Comparison of ENCODE assay signal across 13 cellular contexts in genomic region chr9:125141751-125142150, GRCh38. TPM values are rescaled to one million over a fixed set of nuclear protein-coding genes. Genes with fewer than 3 reads are reported as not detected.
DNase-seq lines count a peak whose midpoint lies in the region; FAIRE-seq and TF ChIP-seq lines count a peak whose summit lies in the region.
"Had no signal": no experiment of that assay in that cellular context is flagged by ENCODE, and none has a peak within 500 bp of the region (broad histone marks: within the 10 kb centered on the region; RNA-seq: fewer than 3 reads in every experiment).

No MANE protein-coding gene starts in this region.

- dilution Hi-C loops in endothelial cell of umbilical vein (cut with MboI; ENCODE audit: extremely low pct_ligation_motif_present, low sequenced_read_pairs): no loop called here

- POLR2A ChIA-PET in MCF 10A (lab: Yijun Ruan, JAX): interaction anchor here (0.6 to 1.6 kb wide), 5 partner anchors 15 to 225 kb away, joined by 3 to 6 read pairs (median 4); no protein-coding TSS in a partner anchor
- POLR2A ChIA-PET in PC-9 (lab: Charles Lee; ENCODE audit: unreplicated experiment): no interaction called here
- POLR2A ChIA-PET in endothelial cell of umbilical vein (lab: Charles Lee): interaction anchor here (0.7 kb wide), 1 partner anchor 365 kb away, joined by 5 read pairs; the partner anchor contains the start of gene OLFML2A

- CTCF ChIA-PET in MCF 10A (lab: Yijun Ruan, JAX): interaction anchor here (0.7 to 1.0 kb wide), 3 partner anchors 10 to 532 kb away, joined by 3 read pairs; no protein-coding TSS in a partner anchor
- CTCF ChIA-PET in PC-9 (lab: Charles Lee): interaction anchor here (0.6 kb wide), 2 partner anchors 57 to 166 kb away, joined by 3 read pairs; no protein-coding TSS in a partner anchor
- CTCF ChIA-PET in endothelial cell of umbilical vein (lab: Charles Lee): interaction anchor here (0.7 to 2.1 kb wide), 4 partner anchors 14 to 301 kb away, joined by 3 to 6 read pairs (median 4); no protein-coding TSS in a partner anchor

- H2AFZ ChIP-seq in PC-9: no peak overlapping the region
- H2AFZ ChIP-seq in endothelial cell of umbilical vein (ENCODE audit: low read depth, low read length): no peak overlapping the region

- H3K36me3 Mint-ChIP-seq in MCF 10A (ENCODE audit: insufficient read depth, unreplicated experiment): peaks cover 25% of the 10 kb centered on the region
- peaks cover 15% of the 10 kb centered on the region for H3K36me3 Mint-ChIP-seq in type B pancreatic cell
- H3K36me3 Mint-ChIP-seq in chondrocyte (ENCODE audit: low read depth): peaks cover 2% of the 10 kb centered on the region

- no peak overlapping the region for H3K27ac Mint-ChIP-seq in MCF 10A (ENCODE audit: low read depth, unreplicated experiment)
- no peak overlapping the region for H3K27ac Mint-ChIP-seq in type B pancreatic cell
- no peak overlapping the region for H3K27ac Mint-ChIP-seq in chondrocyte (ENCODE audit: unreplicated experiment)

- TSS peak; percentile 11 for BruUV-seq in MCF 10A (replicated peaks; lab: Mats Ljungman, UMichigan)
- TSS peak; percentile 43 for BruUV-seq in PC-9 (replicated peaks; lab: Mats Ljungman, UMichigan)
- TSS peak; percentile 37 for BruUV-seq in endothelial cell of umbilical vein (replicated peaks; lab: Mats Ljungman, UMichigan)

- no peaks in the 10 kb centered on the region for H3K9me2 ChIP-seq in PC-9 (ENCODE audit: insufficient read depth)

- H3K4me1 ChIP-seq in breast epithelium (no peaks in the 10 kb centered on the region), PC-9 (replicated peaks; ENCODE audit: insufficient read depth) (peaks cover 5% of the 10 kb centered on the region; the same call in 1 of the 2 replicates), endothelial cell of umbilical vein (ENCODE audit: control insufficient read depth, extremely low read depth, insufficient read depth, low read length) (peaks cover 6% of the 10 kb centered on the region)

- H4K20me1 ChIP-seq in PC-9 (ENCODE audit: insufficient read depth) (no peaks in the 10 kb centered on the region), endothelial cell of umbilical vein (replicated peaks; ENCODE audit: control insufficient read depth, extremely low read depth, insufficient read depth, low read length) (no peaks in the 10 kb centered on the region)

- H3K4me3 ChIP-seq in breast epithelium (no peak overlapping the region), PC-9 (no peak overlapping the region), endothelial cell of umbilical vein (replicated peaks in 1 of 3; ENCODE audit: insufficient read depth in 1 of 3, low read depth in 1 of 3, low read length in 3 of 3) (no peak overlapping the region)

- peak overlapping the region; percentile 87; the same call in 1 of the 2 replicates for H3K4me2 ChIP-seq in PC-9
- no peak overlapping the region for H3K4me2 ChIP-seq in endothelial cell of umbilical vein (ENCODE audit: insufficient read depth, low read length)

- no peak for TF ChIP-seq CTCF in MCF 10A (IDR thresholded peaks at IDR 0.05; ENCODE audit: unreplicated experiment)
- no peak for TF ChIP-seq CTCF in breast epithelium (IDR thresholded peaks at IDR 0.05)
- no peak for TF ChIP-seq CTCF in PC-9 (conservative IDR thresholded peaks at IDR 0.05)
- TF ChIP-seq CTCF in endothelial cell of umbilical vein (IDR thresholded peaks at IDR 0.05; ENCODE audit: extremely low read depth in 1 of 2, insufficient read depth in 1 of 2, low read depth in 1 of 2, low read length in 2 of 2): no peak
- no peak for TF ChIP-seq CTCF in type B pancreatic cell (conservative IDR thresholded peaks at IDR 0.05)
- TF ChIP-seq CTCF in chondrocyte (IDR thresholded peaks at IDR 0.05): no peak

- intact Hi-C loops in MCF 10A (cut with micrococcal nuclease): loop anchor here (2.0 to 5.0 kb wide), 2 partner anchors 269 to 371 kb away; partner anchors contain the start of gene NR6A1
- intact Hi-C loops in breast epithelium (cut with DNase I; ENCODE audit: low total_unique reads): no loop called here
- intact Hi-C loops in PC-9 (cut with micrococcal nuclease; ENCODE audit: unreplicated experiment): loop anchor here (5.0 kb wide), 1 partner anchor 244 kb away; no protein-coding TSS in a partner anchor
- intact Hi-C loops in endothelial cell of umbilical vein (cut with micrococcal nuclease): loop anchor here (2.0 kb wide), 1 partner anchor 233 kb away; no protein-coding TSS in a partner anchor

- H3K27me3 ChIP-seq in breast epithelium: no peaks in the 10 kb centered on the region
- no peaks in the 10 kb centered on the region for H3K27me3 ChIP-seq in PC-9 (ENCODE audit: insufficient read depth, low read depth)
- no peaks in the 10 kb centered on the region for H3K27me3 ChIP-seq in endothelial cell of umbilical vein (ENCODE audit: control insufficient read depth in 2 of 2, insufficient read depth in 2 of 2, low read length in 2 of 2)

- H3K9me3 ChIP-seq in breast epithelium (no peaks in the 10 kb centered on the region), PC-9 (ENCODE audit: insufficient read depth, low read depth) (no peaks in the 10 kb centered on the region), endothelial cell of umbilical vein (replicated peaks; ENCODE audit: control insufficient read depth, insufficient read depth, low read length) (no peaks in the 10 kb centered on the region)

- H3K4me3 Mint-ChIP-seq in MCF 10A (ENCODE audit: unreplicated experiment) (peak overlapping the region; percentile 95), type B pancreatic cell (peak overlapping the region; percentile 97), chondrocyte (ENCODE audit: unreplicated experiment) (no peak overlapping the region)

- H3K79me2 ChIP-seq in PC-9 (ENCODE audit: low read depth): peaks cover 9% of the 10 kb centered on the region; the same call in 1 of the 2 replicates
- no peaks in the 10 kb centered on the region for H3K79me2 ChIP-seq in endothelial cell of umbilical vein (ENCODE audit: control insufficient read depth, insufficient read depth, low read length)

- H3K36me3 ChIP-seq in breast epithelium: no peaks in the 10 kb centered on the region
- no peaks in the 10 kb centered on the region for H3K36me3 ChIP-seq in PC-9 (ENCODE audit: low read depth)
- no peaks in the 10 kb centered on the region for H3K36me3 ChIP-seq in endothelial cell of umbilical vein (ENCODE audit: control insufficient read depth in 2 of 2, extremely low read depth in 1 of 2, insufficient read depth in 2 of 2, low read length in 2 of 2)

- H3K27me3 Mint-ChIP-seq in MCF 10A (ENCODE audit: insufficient read depth, unreplicated experiment) (no peaks in the 10 kb centered on the region), type B pancreatic cell (no peaks in the 10 kb centered on the region), chondrocyte (ENCODE audit: low read depth) (no peaks in the 10 kb centered on the region)

- FAIRE-seq in endothelial cell of umbilical vein (lab: Jason Lieb, UNC): no peak

- H3K9me3 Mint-ChIP-seq in MCF 10A (ENCODE audit: unreplicated experiment) (no peaks in the 10 kb centered on the region), type B pancreatic cell (no peaks in the 10 kb centered on the region), chondrocyte (ENCODE audit: low read depth) (no peaks in the 10 kb centered on the region)

- H3K27ac ChIP-seq in breast epithelium: no peak overlapping the region
- no peak overlapping the region for H3K27ac ChIP-seq in PC-9
- H3K27ac ChIP-seq in endothelial cell of umbilical vein (ENCODE audit: insufficient read depth, low read depth, low read length): no peak overlapping the region

- H3K4me1 Mint-ChIP-seq in MCF 10A (ENCODE audit: insufficient read depth, unreplicated experiment): peaks cover 21% of the 10 kb centered on the region
- peaks cover 11% of the 10 kb centered on the region for H3K4me1 Mint-ChIP-seq in type B pancreatic cell (ENCODE audit: unreplicated experiment)
- peaks cover 16% of the 10 kb centered on the region for H3K4me1 Mint-ChIP-seq in chondrocyte (ENCODE audit: low read depth)

- peaks cover 32% of the 10 kb centered on the region; the same call in 1 of the 2 replicates for H3F3A ChIP-seq in PC-9 (ENCODE audit: insufficient read depth, low read depth)

- DNase-seq in MCF 10A (ENCODE audit: unreplicated experiment) (no peak), breast epithelium (ENCODE audit: low spot score in 2 of 2) (no peak), PC-9 (no peak), endothelial cell of umbilical vein (ENCODE audit: low read depth, low spot score) (no peak), type B pancreatic cell (ENCODE audit: extremely low spot score, unreplicated experiment) (no peak), HPDE6-E6E7 (ENCODE audit: extremely low spot score) (no peak), chondrocyte (ENCODE audit: low spot score) (no peak)
- DNase-seq in stimulated activated CD4-positive, alpha-beta T cell treated with anti-CD3 and anti-CD28 coated beads, Interleukin-1b, Interleukin-23, amount 100 ng/mL, for 48 hours: no peak
- DNase-seq: left cardiac atrium; NCI-H1092; NCI-H510A treated with DMSO at 0.1 percent for 48 hours; Right ventricle myocardium superior; stimulated activated CD8-positive, alpha-beta memory T cell treated with anti-CD3 and anti-CD28 coated beads, Interleukin-4, amount 100 ng/mL, for 48 hours had no signal

- H3K9ac ChIP-seq in endothelial cell of umbilical vein (replicated peaks; ENCODE audit: extremely low read depth, insufficient read depth, low read length): no peak overlapping the region

- no peak for TF ChIP-seq POLR2A in breast epithelium (IDR thresholded peaks at IDR 0.05)
- no peak for TF ChIP-seq POLR2A in endothelial cell of umbilical vein (IDR thresholded peaks at IDR 0.05; ENCODE audit: low read depth, low read length)

- no peaks in the 10 kb centered on the region for H3K9me1 ChIP-seq in endothelial cell of umbilical vein (replicated peaks; ENCODE audit: control insufficient read depth, extremely low read depth, insufficient read depth, low read length)

RNA-seq across cellular contexts. Expression of gene SCAI, which starts 1.6 kb away (rescaled TPM):
- total RNA-seq in MCF 10A (2022) (3.7 and 5.4 TPM in 2 replicates), breast epithelium (10 to 100 TPM in 2 of 3 donors, 1 to 10 TPM in 1; 9.3 to 12.9 (median 11.5) TPM), PC-9 (2021) (16.0 and 20.2 TPM in 2 replicates), endothelial cell of umbilical vein (6.9 and 9.3 TPM in 2 replicates), type B pancreatic cell (ENCODE audit: low replicate concordance) (10.5 and 12.8 TPM in 2 replicates), chondrocyte (5.1 to 6.0 TPM (median 5.4 TPM) in 3 replicates)
- 1.5 and 2.0 TPM in 2 replicates for polyA plus RNA-seq in endothelial cell of umbilical vein
- polyA plus RNA-seq in endothelial cell of umbilical vein (2011; cell fraction: cytosol; rRNA removed): 1.6 and 1.7 TPM in 2 replicates
- polyA plus RNA-seq in endothelial cell of umbilical vein (2011; cell fraction: nucleus; rRNA removed): 6.4 and 7.1 TPM in 2 replicates
- polyA plus RNA-seq in endothelial cell of umbilical vein (2012): 2.1 and 2.9 TPM in 2 replicates
- 8.4 and 11.1 TPM in 2 replicates for polyA minus RNA-seq in endothelial cell of umbilical vein
- polyA minus RNA-seq in endothelial cell of umbilical vein (2011; cell fraction: cytosol; rRNA and poly(A)+ RNA removed): 5.8 TPM
- polyA minus RNA-seq in endothelial cell of umbilical vein (2011; cell fraction: nucleus; rRNA and poly(A)+ RNA removed): 12.7 and 17.6 TPM in 2 replicates

RNA-seq across cellular contexts. Expression of gene PPP6C, which starts 47.9 kb away (rescaled TPM):
- total RNA-seq in MCF 10A (2022): 40.7 and 41.7 TPM in 2 replicates
- 10 to 100 TPM; 34.4 to 50.2 (median 42.1) TPM for total RNA-seq in breast epithelium
- 34.6 and 49.6 TPM in 2 replicates for total RNA-seq in PC-9 (2021)
- total RNA-seq in endothelial cell of umbilical vein: 42.1 and 42.6 TPM in 2 replicates
- polyA plus RNA-seq in endothelial cell of umbilical vein: 14.6 and 19.3 TPM in 2 replicates
- 21.6 and 22.2 TPM in 2 replicates for polyA plus RNA-seq in endothelial cell of umbilical vein (2011; cell fraction: cytosol; rRNA removed)
- polyA plus RNA-seq in endothelial cell of umbilical vein (2011; cell fraction: nucleus; rRNA removed): 11.7 and 14.8 TPM in 2 replicates
- 28.8 and 38.7 TPM in 2 replicates for polyA plus RNA-seq in endothelial cell of umbilical vein (2012)
- 20.0 and 20.8 TPM in 2 replicates for polyA minus RNA-seq in endothelial cell of umbilical vein
- 23.9 TPM for polyA minus RNA-seq in endothelial cell of umbilical vein (2011; cell fraction: cytosol; rRNA and poly(A)+ RNA removed)
- polyA minus RNA-seq in endothelial cell of umbilical vein (2011; cell fraction: nucleus; rRNA and poly(A)+ RNA removed): 10.7 and 13.2 TPM in 2 replicates
- 30.2 and 35.2 TPM in 2 replicates for total RNA-seq in type B pancreatic cell (ENCODE audit: low replicate concordance)
- 31.8 to 39.8 TPM (median 35.3 TPM) in 3 replicates for total RNA-seq in chondrocyte

RNA-seq across cellular contexts. Expression of gene RABEPK, which starts 58.6 kb away (rescaled TPM):
- 21.5 and 37.2 TPM in 2 replicates for total RNA-seq in MCF 10A (2022)
- 10 to 100 TPM; 14.0 to 25.6 (median 17.9) TPM for total RNA-seq in breast epithelium
- total RNA-seq in PC-9 (2021): 28.9 and 29.7 TPM in 2 replicates
- 18.2 and 19.1 TPM in 2 replicates for total RNA-seq in endothelial cell of umbilical vein
- 23.0 and 23.5 TPM in 2 replicates for polyA plus RNA-seq in endothelial cell of umbilical vein
- 32.6 and 35.5 TPM in 2 replicates for polyA plus RNA-seq in endothelial cell of umbilical vein (2011; cell fraction: cytosol; rRNA removed)
- polyA plus RNA-seq in endothelial cell of umbilical vein (2011; cell fraction: nucleus; rRNA removed): 16.1 and 19.4 TPM in 2 replicates
- polyA plus RNA-seq in endothelial cell of umbilical vein (2012): 30.5 and 36.5 TPM in 2 replicates
- polyA minus RNA-seq in endothelial cell of umbilical vein: 18.7 and 22.1 TPM in 2 replicates
- polyA minus RNA-seq in endothelial cell of umbilical vein (2011; cell fraction: cytosol; rRNA and poly(A)+ RNA removed): 26.9 TPM
- polyA minus RNA-seq in endothelial cell of umbilical vein (2011; cell fraction: nucleus; rRNA and poly(A)+ RNA removed): 3.6 and 4.6 TPM in 2 replicates
- 14.9 and 19.0 TPM in 2 replicates for total RNA-seq in type B pancreatic cell (ENCODE audit: low replicate concordance)
- 25.3 to 31.8 TPM (median 27.0 TPM) in 3 replicates for total RNA-seq in chondrocyte
